1 cellular context compared by ENCODE assay signal in the genomic region with DNA sequence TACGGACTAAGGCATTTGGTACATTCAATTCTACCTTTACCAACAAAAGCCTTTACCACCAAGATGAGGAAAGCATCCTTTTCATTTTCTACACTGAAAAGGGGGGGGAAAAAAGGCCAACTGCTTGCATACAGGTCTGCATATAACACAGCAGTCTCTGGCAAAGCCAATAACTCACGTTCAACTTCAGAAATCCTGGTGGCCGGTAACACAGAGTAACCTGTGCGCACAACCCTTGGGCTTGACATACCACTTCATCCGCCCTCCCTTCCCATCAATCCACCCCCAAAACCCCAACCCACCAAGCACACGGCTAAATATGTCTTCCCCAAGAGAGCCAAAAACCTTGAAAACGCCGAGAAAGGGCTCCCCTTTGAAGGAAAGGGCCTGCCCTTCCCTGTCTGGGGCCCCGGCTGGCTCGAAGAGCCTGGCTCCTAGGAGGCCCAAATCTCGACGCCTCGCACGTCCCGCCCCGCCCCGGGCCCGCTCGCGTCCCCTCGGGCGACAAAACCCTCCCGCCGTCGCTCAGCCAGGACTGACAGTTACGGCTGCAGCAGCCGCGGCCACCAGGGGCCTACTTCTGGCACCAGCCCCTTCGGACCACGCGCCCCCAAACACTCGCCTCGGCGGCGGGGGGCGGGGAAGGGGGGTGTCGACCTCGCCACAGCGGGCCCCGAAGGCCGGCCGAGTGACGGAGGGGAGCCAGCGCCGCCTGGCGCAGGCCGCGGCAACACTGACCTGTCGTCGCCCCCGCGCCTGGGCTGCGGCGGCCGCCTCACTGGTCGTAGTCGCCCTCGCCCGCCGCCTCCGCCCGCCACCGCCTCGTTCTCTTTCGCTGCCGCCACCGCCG.
TF ChIP-seq lines count a peak whose summit lies in the region.

No MANE protein-coding gene starts in this region.

TF ChIP-seq in HepG2, 621 proteins besides CTCF, POLR2A, EP300 and RAD21 (continued from another document and continues in another):
- TF ChIP-seq ZNF850 (CRISPR knock-in tag; conservative IDR thresholded peaks at IDR 0.05) (no peak), ZNF549 (CRISPR knock-in tag; IDR thresholded peaks at IDR 0.05) (no peak), ZFYVE20 (CRISPR knock-in tag; IDR thresholded peaks at IDR 0.05; ENCODE audit: borderline replicate concordance, low read depth) (0 out of 2 replicates have a peak, but pooled peaks have one; percentile 19), ATM (IDR thresholded peaks at IDR 0.05; ENCODE audit: borderline replicate concordance) (no peak), CAMTA2 (CRISPR knock-in tag; IDR thresholded peaks at IDR 0.05; ENCODE audit: borderline replicate concordance) (0 out of 2 replicates have a peak, but pooled peaks have one; percentile 64), SOX5 (CRISPR knock-in tag; IDR thresholded peaks at IDR 0.05; ENCODE audit: borderline replicate concordance) (no peak), ZBTB8A (CRISPR knock-in tag; IDR thresholded peaks at IDR 0.05; ENCODE audit: borderline replicate concordance, low read depth) (no peak), NFKB2 (CRISPR knock-in tag; IDR thresholded peaks at IDR 0.05; ENCODE audit: borderline replicate concordance) (0 out of 2 replicates have a peak, but pooled peaks have one; percentile 18), ZNF30 (CRISPR knock-in tag; IDR thresholded peaks at IDR 0.05) (0 out of 2 replicates have a peak, but pooled peaks have one; percentile 38), ZNF563 (CRISPR knock-in tag; IDR thresholded peaks at IDR 0.05) (peak; percentile 67; the same call in 1 of the 2 replicates), KDM4B (CRISPR knock-in tag; IDR thresholded peaks at IDR 0.05) (no peak), CBX2 (IDR thresholded peaks at IDR 0.05; ENCODE audit: low read depth, low read length) (no peak), CBX2 (CRISPR knock-in tag; IDR thresholded peaks at IDR 0.05; ENCODE audit: low read depth) (no peak), YEATS4 (CRISPR knock-in tag; IDR thresholded peaks at IDR 0.05; ENCODE audit: borderline replicate concordance) (peak; percentile 54; the same call in 1 of the 2 replicates), ZNF552 (CRISPR knock-in tag; IDR thresholded peaks at IDR 0.05; ENCODE audit: borderline replicate concordance) (no peak; the same call in 1 of the 2 replicates), KDM5A (IDR thresholded peaks at IDR 0.05; ENCODE audit: borderline replicate concordance, low read length) (0 out of 2 replicates have a peak, but pooled peaks have one; percentile 44), ZNF432 (CRISPR knock-in tag; IDR thresholded peaks at IDR 0.05; ENCODE audit: borderline replicate concordance) (no peak), EHMT2 (IDR thresholded peaks at IDR 0.05; ENCODE audit: borderline replicate concordance, low read depth, low read length) (no peak), ZNF749 (CRISPR knock-in tag; IDR thresholded peaks at IDR 0.05; ENCODE audit: borderline replicate concordance) (no peak), MTF2 (CRISPR knock-in tag; IDR thresholded peaks at IDR 0.05; ENCODE audit: borderline replicate concordance) (no peak), GLI4 (CRISPR knock-in tag; IDR thresholded peaks at IDR 0.05; ENCODE audit: borderline replicate concordance) (0 out of 2 replicates have a peak, but pooled peaks have one; percentile 55), EED (CRISPR knock-in tag; IDR thresholded peaks at IDR 0.05) (peak; percentile 53; the same call in 1 of the 2 replicates), CBFB (CRISPR knock-in tag; IDR thresholded peaks at IDR 0.05) (peak; percentile 8; the same call in 1 of the 2 replicates), ZNF143 (CRISPR knock-in tag; IDR thresholded peaks at IDR 0.05) (no peak), ARNTL (CRISPR knock-in tag; IDR thresholded peaks at IDR 0.05) (no peak), ZNF180 (CRISPR knock-in tag; IDR thresholded peaks at IDR 0.05; ENCODE audit: borderline replicate concordance, low read depth) (no peak), CEBPB (IDR thresholded peaks at IDR 0.05; ENCODE audit: borderline replicate concordance, low read depth, low read length) (no peak), ATF7-NPFF (CRISPR knock-in tag; IDR thresholded peaks at IDR 0.05; ENCODE audit: low read depth) (peak; percentile 16; the same call in 1 of the 2 replicates), ZNF879 (CRISPR knock-in tag; IDR thresholded peaks at IDR 0.05) (peak; percentile 75; the same call in 1 of the 2 replicates), MED13 (CRISPR knock-in tag; IDR thresholded peaks at IDR 0.05) (no peak), ZFY (CRISPR knock-in tag; IDR thresholded peaks at IDR 0.05) (peak; percentile 81)
- TF ChIP-seq, protein P1, sequence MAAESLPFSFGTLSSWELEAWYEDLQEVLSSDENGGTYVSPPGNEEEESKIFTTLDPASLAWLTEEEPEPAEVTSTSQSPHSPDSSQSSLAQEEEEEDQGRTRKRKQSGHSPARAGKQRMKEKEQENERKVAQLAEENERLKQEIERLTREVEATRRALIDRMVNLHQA (CRISPR knock-in tag; IDR thresholded peaks at IDR 0.05) = no peak
- TF ChIP-seq, protein P2, sequence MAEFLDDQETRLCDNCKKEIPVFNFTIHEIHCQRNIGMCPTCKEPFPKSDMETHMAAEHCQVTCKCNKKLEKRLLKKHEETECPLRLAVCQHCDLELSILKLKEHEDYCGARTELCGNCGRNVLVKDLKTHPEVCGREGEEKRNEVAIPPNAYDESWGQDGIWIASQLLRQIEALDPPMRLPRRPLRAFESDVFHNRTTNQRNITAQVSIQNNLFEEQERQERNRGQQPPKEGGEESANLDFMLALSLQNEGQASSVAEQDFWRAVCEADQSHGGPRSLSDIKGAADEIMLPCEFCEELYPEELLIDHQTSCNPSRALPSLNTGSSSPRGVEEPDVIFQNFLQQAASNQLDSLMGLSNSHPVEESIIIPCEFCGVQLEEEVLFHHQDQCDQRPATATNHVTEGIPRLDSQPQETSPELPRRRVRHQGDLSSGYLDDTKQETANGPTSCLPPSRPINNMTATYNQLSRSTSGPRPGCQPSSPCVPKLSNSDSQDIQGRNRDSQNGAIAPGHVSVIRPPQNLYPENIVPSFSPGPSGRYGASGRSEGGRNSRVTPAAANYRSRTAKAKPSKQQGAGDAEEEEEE (CRISPR knock-in tag; IDR thresholded peaks at IDR 0.05; ENCODE audit: borderline replicate concordance) = no peak
- TF ChIP-seq, protein P3, sequence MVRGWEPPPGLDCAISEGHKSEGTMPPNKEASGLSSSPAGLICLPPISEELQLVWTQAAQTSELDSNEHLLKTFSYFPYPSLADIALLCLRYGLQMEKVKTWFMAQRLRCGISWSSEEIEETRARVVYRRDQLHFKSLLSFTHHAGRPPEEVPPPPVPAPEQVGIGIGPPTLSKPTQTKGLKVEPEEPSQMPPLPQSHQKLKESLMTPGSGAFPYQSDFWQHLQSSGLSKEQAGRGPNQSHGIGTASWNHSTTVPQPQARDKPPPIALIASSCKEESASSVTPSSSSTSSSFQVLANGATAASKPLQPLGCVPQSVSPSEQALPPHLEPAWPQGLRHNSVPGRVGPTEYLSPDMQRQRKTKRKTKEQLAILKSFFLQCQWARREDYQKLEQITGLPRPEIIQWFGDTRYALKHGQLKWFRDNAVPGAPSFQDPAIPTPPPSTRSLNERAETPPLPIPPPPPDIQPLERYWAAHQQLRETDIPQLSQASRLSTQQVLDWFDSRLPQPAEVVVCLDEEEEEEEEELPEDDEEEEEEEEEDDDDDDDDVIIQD (CRISPR knock-in tag; IDR thresholded peaks at IDR 0.05; ENCODE audit: low read depth) = no peak
- TF ChIP-seq, protein P4, sequence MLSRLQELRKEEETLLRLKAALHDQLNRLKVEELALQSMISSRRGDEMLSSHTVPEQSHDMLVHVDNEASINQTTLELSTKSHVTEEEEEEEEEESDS (CRISPR knock-in tag; IDR thresholded peaks at IDR 0.05; ENCODE audit: borderline replicate concordance) = no peak
- TF ChIP-seq, protein P5, sequence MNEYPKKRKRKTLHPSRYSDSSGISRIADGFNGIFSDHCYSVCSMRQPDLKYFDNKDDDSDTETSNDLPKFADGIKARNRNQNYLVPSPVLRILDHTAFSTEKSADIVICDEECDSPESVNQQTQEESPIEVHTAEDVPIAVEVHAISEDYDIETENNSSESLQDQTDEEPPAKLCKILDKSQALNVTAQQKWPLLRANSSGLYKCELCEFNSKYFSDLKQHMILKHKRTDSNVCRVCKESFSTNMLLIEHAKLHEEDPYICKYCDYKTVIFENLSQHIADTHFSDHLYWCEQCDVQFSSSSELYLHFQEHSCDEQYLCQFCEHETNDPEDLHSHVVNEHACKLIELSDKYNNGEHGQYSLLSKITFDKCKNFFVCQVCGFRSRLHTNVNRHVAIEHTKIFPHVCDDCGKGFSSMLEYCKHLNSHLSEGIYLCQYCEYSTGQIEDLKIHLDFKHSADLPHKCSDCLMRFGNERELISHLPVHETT (CRISPR knock-in tag; conservative IDR thresholded peaks at IDR 0.05) = no peak
- TF ChIP-seq, protein P6, sequence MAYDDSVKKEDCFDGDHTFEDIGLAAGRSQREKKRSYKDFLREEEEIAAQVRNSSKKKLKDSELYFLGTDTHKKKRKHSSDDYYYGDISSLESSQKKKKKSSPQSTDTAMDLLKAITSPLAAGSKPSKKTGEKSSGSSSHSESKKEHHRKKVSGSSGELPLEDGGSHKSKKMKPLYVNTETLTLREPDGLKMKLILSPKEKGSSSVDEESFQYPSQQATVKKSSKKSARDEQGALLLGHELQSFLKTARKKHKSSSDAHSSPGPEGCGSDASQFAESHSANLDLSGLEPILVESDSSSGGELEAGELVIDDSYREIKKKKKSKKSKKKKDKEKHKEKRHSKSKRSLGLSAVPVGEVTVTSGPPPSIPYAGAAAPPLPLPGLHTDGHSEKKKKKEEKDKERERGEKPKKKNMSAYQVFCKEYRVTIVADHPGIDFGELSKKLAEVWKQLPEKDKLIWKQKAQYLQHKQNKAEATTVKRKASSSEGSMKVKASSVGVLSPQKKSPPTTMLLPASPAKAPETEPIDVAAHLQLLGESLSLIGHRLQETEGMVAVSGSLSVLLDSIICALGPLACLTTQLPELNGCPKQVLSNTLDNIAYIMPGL (CRISPR knock-in tag; IDR thresholded peaks at IDR 0.05; ENCODE audit: borderline replicate concordance in 1 of 2, low read depth in 1 of 2) = peak; percentile 8 to 90; a peak in 3 of 4 replicates
- TF ChIP-seq, protein P7, sequence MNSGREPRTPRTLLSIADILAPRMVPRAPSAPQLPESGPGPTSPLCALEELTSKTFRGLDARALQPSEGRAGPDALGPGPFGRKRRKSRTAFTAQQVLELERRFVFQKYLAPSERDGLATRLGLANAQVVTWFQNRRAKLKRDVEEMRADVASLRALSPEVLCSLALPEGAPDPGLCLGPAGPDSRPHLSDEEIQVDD (CRISPR knock-in tag; IDR thresholded peaks at IDR 0.05; ENCODE audit: borderline replicate concordance) = peak; percentile 32; the same call in 1 of the 2 replicates
- TF ChIP-seq, protein P8, sequence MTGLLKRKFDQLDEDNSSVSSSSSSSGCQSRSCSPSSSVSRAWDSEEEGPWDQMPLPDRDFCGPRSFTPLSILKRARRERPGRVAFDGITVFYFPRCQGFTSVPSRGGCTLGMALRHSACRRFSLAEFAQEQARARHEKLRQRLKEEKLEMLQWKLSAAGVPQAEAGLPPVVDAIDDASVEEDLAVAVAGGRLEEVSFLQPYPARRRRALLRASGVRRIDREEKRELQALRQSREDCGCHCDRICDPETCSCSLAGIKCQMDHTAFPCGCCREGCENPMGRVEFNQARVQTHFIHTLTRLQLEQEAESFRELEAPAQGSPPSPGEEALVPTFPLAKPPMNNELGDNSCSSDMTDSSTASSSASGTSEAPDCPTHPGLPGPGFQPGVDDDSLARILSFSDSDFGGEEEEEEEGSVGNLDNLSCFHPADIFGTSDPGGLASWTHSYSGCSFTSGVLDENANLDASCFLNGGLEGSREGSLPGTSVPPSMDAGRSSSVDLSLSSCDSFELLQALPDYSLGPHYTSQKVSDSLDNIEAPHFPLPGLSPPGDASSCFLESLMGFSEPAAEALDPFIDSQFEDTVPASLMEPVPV (CRISPR knock-in tag; IDR thresholded peaks at IDR 0.05) = 0 out of 2 replicates have a peak, but pooled peaks have one; percentile 9
- TF ChIP-seq, protein P9, sequence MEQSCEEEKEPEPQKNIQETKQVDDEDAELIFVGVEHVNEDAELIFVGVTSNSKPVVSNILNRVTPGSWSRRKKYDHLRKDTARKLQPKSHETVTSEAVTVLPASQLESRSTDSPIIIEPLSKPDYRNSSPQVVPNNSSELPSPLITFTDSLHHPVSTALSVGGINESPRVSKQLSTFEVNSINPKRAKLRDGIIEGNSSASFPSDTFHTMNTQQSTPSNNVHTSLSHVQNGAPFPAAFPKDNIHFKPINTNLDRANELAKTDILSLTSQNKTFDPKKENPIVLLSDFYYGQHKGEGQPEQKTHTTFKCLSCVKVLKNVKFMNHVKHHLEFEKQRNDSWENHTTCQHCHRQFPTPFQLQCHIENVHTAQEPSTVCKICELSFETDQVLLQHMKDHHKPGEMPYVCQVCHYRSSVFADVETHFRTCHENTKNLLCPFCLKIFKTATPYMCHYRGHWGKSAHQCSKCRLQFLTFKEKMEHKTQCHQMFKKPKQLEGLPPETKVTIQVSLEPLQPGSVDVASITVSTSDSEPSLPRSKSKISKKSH (CRISPR knock-in tag; IDR thresholded peaks at IDR 0.05; ENCODE audit: borderline replicate concordance) = no peak
- TF ChIP-seq, protein P10, sequence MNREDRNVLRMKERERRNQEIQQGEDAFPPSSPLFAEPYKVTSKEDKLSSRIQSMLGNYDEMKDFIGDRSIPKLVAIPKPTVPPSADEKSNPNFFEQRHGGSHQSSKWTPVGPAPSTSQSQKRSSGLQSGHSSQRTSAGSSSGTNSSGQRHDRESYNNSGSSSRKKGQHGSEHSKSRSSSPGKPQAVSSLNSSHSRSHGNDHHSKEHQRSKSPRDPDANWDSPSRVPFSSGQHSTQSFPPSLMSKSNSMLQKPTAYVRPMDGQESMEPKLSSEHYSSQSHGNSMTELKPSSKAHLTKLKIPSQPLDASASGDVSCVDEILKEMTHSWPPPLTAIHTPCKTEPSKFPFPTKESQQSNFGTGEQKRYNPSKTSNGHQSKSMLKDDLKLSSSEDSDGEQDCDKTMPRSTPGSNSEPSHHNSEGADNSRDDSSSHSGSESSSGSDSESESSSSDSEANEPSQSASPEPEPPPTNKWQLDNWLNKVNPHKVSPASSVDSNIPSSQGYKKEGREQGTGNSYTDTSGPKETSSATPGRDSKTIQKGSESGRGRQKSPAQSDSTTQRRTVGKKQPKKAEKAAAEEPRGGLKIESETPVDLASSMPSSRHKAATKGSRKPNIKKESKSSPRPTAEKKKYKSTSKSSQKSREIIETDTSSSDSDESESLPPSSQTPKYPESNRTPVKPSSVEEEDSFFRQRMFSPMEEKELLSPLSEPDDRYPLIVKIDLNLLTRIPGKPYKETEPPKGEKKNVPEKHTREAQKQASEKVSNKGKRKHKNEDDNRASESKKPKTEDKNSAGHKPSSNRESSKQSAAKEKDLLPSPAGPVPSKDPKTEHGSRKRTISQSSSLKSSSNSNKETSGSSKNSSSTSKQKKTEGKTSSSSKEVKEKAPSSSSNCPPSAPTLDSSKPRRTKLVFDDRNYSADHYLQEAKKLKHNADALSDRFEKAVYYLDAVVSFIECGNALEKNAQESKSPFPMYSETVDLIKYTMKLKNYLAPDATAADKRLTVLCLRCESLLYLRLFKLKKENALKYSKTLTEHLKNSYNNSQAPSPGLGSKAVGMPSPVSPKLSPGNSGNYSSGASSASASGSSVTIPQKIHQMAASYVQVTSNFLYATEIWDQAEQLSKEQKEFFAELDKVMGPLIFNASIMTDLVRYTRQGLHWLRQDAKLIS (CRISPR knock-in tag; IDR thresholded peaks at IDR 0.05) = no peak
